In the genomic region with DNA sequence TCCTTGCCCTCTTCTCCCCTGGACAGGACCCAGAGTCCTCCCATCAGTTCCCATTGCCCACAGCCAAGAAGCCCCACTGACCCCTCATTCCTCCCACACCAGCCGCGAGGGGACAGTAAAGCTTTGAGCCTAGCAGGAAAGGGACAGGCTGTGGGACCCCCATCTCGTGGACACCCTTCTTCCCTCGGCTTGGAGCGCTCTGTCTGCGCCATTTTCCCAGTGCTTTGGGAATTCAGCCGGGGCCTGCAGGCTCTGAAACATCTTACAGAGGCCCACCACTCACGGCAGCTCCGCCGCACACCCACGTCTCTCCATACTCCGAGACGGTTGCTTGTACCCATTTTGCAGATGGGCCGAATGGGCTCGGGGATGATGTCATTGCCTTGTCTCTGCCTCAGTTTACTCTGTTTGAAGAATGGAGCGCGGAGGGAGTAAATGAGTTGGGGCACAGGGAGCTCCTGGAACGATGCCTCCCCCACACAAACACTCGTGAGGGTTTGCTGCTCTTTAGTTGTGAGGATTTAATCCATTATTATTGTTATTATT, we compare ENCODE assay signal across 20 cellular contexts.
"Had no signal": no experiment of that assay in that cellular context is flagged by ENCODE, and none has a peak within 500 bp of the region (broad histone marks: within the 10 kb centered on the region; RNA-seq: fewer than 3 reads in every experiment).

No MANE protein-coding gene starts in this region.

- H3K4me1 ChIP-seq: adrenal gland, ascending aorta, foreskin keratinocyte, left ventricle myocardium inferior, sigmoid colon, thyroid gland, uterus had no signal

- H3K36me3 ChIP-seq: adrenal gland, ascending aorta, brain microvascular endothelial cell, left ventricle myocardium inferior, sigmoid colon, thyroid gland, uterus had no signal

- H3K36me3 Mint-ChIP-seq: activated naive CD8-positive, alpha-beta T cell had no signal

- H3K9me3 Mint-ChIP-seq: memory B cell had no signal

- H3K27me3 Mint-ChIP-seq: activated CD4-positive, alpha-beta T cell treated with anti-CD3 and anti-CD28 coated beads, Interleukin-2, amount 10 ng/mL, durations not matched to agents 24 days and 14 days; activated naive CD8-positive, alpha-beta T cell; memory B cell had no signal

- H3K4me3 ChIP-seq: adrenal gland, ascending aorta, left ventricle myocardium inferior, sigmoid colon, smooth muscle cell, thyroid gland, uterus had no signal

- H3K27ac ChIP-seq: adrenal gland, ascending aorta, brain microvascular endothelial cell, foreskin keratinocyte, left ventricle myocardium inferior, sigmoid colon, thyroid gland, uterus had no signal

- H3K4me3 Mint-ChIP-seq: activated CD4-positive, alpha-beta T cell treated with anti-CD3 and anti-CD28 coated beads, Interleukin-2, amount 10 ng/mL, durations not matched to agents 24 days and 14 days; activated CD8-positive, alpha-beta T cell treated with anti-CD3 and anti-CD28 coated beads, Interleukin-2, amount 10 ng/mL, durations not matched to agents 7 days and 5 days; activated naive CD8-positive, alpha-beta T cell; memory B cell; WTC11 had no signal

- H3K4me1 Mint-ChIP-seq: activated CD4-positive, alpha-beta T cell treated with anti-CD3 and anti-CD28 coated beads, Interleukin-2, amount 10 ng/mL, durations not matched to agents 24 days and 14 days; memory B cell; WTC11 had no signal

- H3K27ac Mint-ChIP-seq: activated CD4-positive, alpha-beta T cell treated with anti-CD3 and anti-CD28 coated beads, Interleukin-2, amount 10 ng/mL, durations not matched to agents 24 days and 14 days; activated CD8-positive, alpha-beta T cell treated with anti-CD3 and anti-CD28 coated beads, Interleukin-2, amount 10 ng/mL, durations not matched to agents 7 days and 5 days; activated naive CD8-positive, alpha-beta T cell; memory B cell; WTC11 had no signal

- H3K27me3 ChIP-seq: adrenal gland, ascending aorta, brain microvascular endothelial cell, foreskin keratinocyte, thyroid gland, uterus had no signal

- DNase-seq: activated CD4-positive, alpha-beta T cell treated with anti-CD3 and anti-CD28 coated beads, Interleukin-2, amount 10 ng/mL, durations not matched to agents 24 days and 14 days; activated CD8-positive, alpha-beta T cell treated with anti-CD3 and anti-CD28 coated beads, Interleukin-2, amount 10 ng/mL, durations not matched to agents 7 days and 5 days; activated naive CD4-positive, alpha-beta T cell; brain microvascular endothelial cell; dermis blood vessel endothelial cell; effector CD8-positive, alpha-beta T cell; foreskin keratinocyte; left ventricle myocardium inferior; nucleus accumbens; stimulated activated CD4-positive, alpha-beta T cell treated with anti-CD3 and anti-CD28 coated beads, Interleukin-2, amount 100 ng/mL, for 48 hours; T-helper 9 cell; thyroid gland; uterus had no signal

- ATAC-seq: activated CD8-positive, alpha-beta T cell treated with anti-CD3 and anti-CD28 coated beads, Interleukin-2, amount 10 ng/mL, durations not matched to agents 7 days and 5 days; foreskin keratinocyte; WTC11 had no signal

- H3K9me3 ChIP-seq: adrenal gland, ascending aorta, left ventricle myocardium inferior, sigmoid colon, thyroid gland, uterus had no signal
